ENCODE assay signal across 17 cellular contexts in the genomic region with DNA sequence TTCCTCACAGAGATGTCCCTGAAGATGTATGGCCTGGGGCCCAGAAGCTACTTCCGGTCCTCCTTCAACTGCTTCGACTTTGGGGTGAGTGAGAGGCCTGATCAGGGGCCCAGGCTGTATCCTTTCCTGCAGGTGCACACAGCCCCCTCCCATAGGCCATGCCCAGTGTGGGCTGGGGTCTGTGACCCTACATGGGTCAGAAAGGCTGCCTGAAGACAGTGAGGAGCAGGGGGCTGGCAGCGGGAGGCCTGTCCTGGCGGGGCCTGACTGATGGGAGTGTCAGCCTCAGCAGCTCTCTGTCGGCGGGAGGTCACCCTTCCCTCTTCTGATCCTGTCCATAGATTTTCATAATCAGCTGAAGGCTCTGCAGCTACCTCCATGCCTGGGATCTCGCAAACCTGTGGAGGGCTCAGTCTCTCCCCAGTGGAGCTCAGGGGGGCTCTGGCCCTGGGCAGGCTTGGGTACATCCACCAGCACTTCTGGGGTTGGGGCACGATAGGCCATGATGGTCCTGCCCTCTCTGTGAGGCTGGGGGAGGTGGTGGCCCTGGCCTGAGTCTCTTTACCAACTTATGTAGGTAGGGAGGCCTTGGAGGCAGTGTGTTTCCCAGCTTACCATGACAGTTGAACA.
"Had no signal": no experiment of that assay in that cellular context is flagged by ENCODE, and none has a peak within 500 bp of the region (broad histone marks: within the 10 kb centered on the region; RNA-seq: fewer than 3 reads in every experiment).

No MANE protein-coding gene starts in this region.

- H3K36me3 ChIP-seq: ascending aorta, brain microvascular endothelial cell, esophagus muscularis mucosa, tibial artery had no signal

- H3K4me3 ChIP-seq: ascending aorta, esophagus muscularis mucosa, mucosa of descending colon, tibial artery had no signal

- DNase-seq: brain microvascular endothelial cell; central memory CD4-positive, alpha-beta T cell; effector memory CD8-positive, alpha-beta T cell; glutamatergic neuron; hippocampal formation; mesendoderm; mucosa of descending colon; naive B cell; retina; stimulated activated CD4-positive, alpha-beta T cell treated with anti-CD3 and anti-CD28 coated beads, Interleukin-4, amount 100 ng/mL, for 24 hours; stimulated activated naive CD4-positive, alpha-beta T cell treated with Interleukin-2 at 50 U/mL for 16 hours; T-cell had no signal

- H3K27ac ChIP-seq: ascending aorta, brain microvascular endothelial cell, esophagus muscularis mucosa, tibial artery, VCaP had no signal

- ATAC-seq: activated naive CD4-positive, alpha-beta T cell treated with anti-CD3 and anti-CD28 coated beads, Interleukin-2, amount 50 U/mL, for 72 hours; effector memory CD8-positive, alpha-beta T cell; mucosa of descending colon; T-cell had no signal

- H3K9me3 ChIP-seq: ascending aorta, mucosa of descending colon, tibial artery had no signal

- H3K4me1 ChIP-seq: ascending aorta, esophagus muscularis mucosa, tibial artery had no signal

- H3K27me3 ChIP-seq: ascending aorta, brain microvascular endothelial cell had no signal
